Comparison of ENCODE assay signal across 17 cellular contexts in genomic region chr1:75394386-75395139, GRCh38.
DNase-seq lines count a peak whose midpoint lies in the region; ATAC-seq and FAIRE-seq lines count a peak whose summit lies in the region.
"Had no signal": no experiment of that assay in that cellular context is flagged by ENCODE, and none has a peak within 500 bp of the region (broad histone marks: within the 10 kb centered on the region; RNA-seq: fewer than 3 reads in every experiment).

No MANE protein-coding gene starts in this region.

- peak; percentile 51 for FAIRE-seq in GM19239 (lab: Jason Lieb, UNC)
- FAIRE-seq: bronchial epithelial cell had no signal

- DNase-seq in GM19239 (ENCODE audit: insufficient read length, low spot score), result no peak
- no peak for DNase-seq in cerebellar cortex (ENCODE audit: low spot score)
- DNase-seq in iPS-NIHi11 (ENCODE audit: low spot score), result no peak
- DNase-seq in COR-L47 (lab: John Stamatoyannopoulos, UW), result no peak
- DNase-seq: activated naive CD4-positive, alpha-beta T cell; CD4-positive, alpha-beta T cell; heart right ventricle; natural killer cell; right cardiac atrium; testis had no signal

- peaks cover 10% of the 10 kb centered on the region for H3K9me3 Mint-ChIP-seq in stimulated activated memory B cell treated with anti-CD40 and anti-IgM and Interleukin-4, amounts not matched to agents 10 μg/mL and 1 μg/mL and 100 μg/mL, for 72 hours

- no peak overlapping the region for H3K27ac Mint-ChIP-seq in stimulated activated memory B cell treated with anti-CD40 and anti-IgM and Interleukin-4, amounts not matched to agents 10 μg/mL and 1 μg/mL and 100 μg/mL, for 72 hours
- H3K27ac Mint-ChIP-seq: CD4-positive, alpha-beta T cell; natural killer cell; T-helper 2 cell treated with Interferon-gamma antibody and Interleukin-4, amounts not matched to agents 5 μg/mL and 100 μg/mL, for 36 hours had no signal

- no peaks in the 10 kb centered on the region for H3K27me3 Mint-ChIP-seq in stimulated activated memory B cell treated with anti-CD40 and anti-IgM and Interleukin-4, amounts not matched to agents 10 μg/mL and 1 μg/mL and 100 μg/mL, for 72 hours
- H3K27me3 Mint-ChIP-seq: CD4-positive, alpha-beta T cell had no signal

- H3K36me3 Mint-ChIP-seq in stimulated activated memory B cell treated with anti-CD40 and anti-IgM and Interleukin-4, amounts not matched to agents 10 μg/mL and 1 μg/mL and 100 μg/mL, for 72 hours, result no peaks in the 10 kb centered on the region

- H3K4me1 Mint-ChIP-seq in stimulated activated memory B cell treated with anti-CD40 and anti-IgM and Interleukin-4, amounts not matched to agents 10 μg/mL and 1 μg/mL and 100 μg/mL, for 72 hours, result peaks cover 46% of the 10 kb centered on the region
- H3K4me1 Mint-ChIP-seq: natural killer cell had no signal

- ATAC-seq in HG02588 (IDR thresholded peaks at IDR 0.05; ENCODE audit: unreplicated experiment) (peak; percentile 54), HG03378 (IDR thresholded peaks at IDR 0.05; ENCODE audit: unreplicated experiment) (peak; percentile 60)
- ATAC-seq in stimulated activated memory B cell treated with anti-CD40 and anti-IgM and Interleukin-4, amounts not matched to agents 10 μg/mL and 1 μg/mL and 100 μg/mL, for 72 hours, result peak; percentile 73
- ATAC-seq: heart right ventricle, left lobe of liver, natural killer cell, Panc1, right cardiac atrium had no signal

- H3K4me3 Mint-ChIP-seq in stimulated activated memory B cell treated with anti-CD40 and anti-IgM and Interleukin-4, amounts not matched to agents 10 μg/mL and 1 μg/mL and 100 μg/mL, for 72 hours, result no peak overlapping the region
- H3K4me3 Mint-ChIP-seq: CD4-positive, alpha-beta T cell; natural killer cell; T-helper 2 cell treated with Interferon-gamma antibody and Interleukin-4, amounts not matched to agents 5 μg/mL and 100 μg/mL, for 36 hours had no signal
